22 cellular contexts compared by ENCODE assay signal in the genomic region with DNA sequence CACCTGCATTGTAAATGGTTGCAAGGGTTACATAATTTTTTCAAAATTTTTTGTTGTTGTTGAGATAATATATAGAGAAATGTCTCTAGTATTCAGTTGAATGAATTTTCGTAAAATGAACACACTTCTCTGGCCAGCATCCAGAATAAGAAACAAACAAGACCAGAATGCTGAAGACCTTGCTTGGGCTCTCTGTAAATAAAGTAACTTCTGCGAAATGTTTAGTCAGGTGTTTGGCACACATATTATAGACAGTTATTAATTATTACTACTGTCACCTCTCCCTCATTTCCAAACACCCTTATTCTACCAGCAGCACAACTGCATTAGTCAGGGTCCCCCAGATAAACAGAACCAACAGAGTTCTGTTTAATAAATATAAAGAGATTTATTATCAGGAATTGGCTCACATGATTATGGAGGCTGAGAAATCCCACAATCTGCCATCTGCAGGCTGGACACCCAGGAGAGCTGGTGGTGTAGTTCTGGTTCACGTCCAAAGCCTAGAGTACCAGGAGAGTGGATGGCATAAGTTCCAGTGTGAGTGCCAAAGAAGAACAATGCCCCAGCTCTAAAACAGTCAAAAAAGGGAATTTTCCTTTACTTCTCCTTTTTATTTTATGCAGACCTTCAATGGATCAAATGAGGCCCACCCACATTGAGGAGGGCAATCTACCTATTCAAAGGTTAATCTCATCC. TPM values are rescaled to one million over a fixed set of nuclear protein-coding genes. Genes with fewer than 3 reads are reported as not detected.
DNase-seq lines count a peak whose midpoint lies in the region; ATAC-seq lines count a peak whose summit lies in the region.
"Had no signal": no experiment of that assay in that cellular context is flagged by ENCODE, and none has a peak within 500 bp of the region (broad histone marks: within the 10 kb centered on the region; RNA-seq: fewer than 3 reads in every experiment).

No MANE protein-coding gene starts in this region.

- ATAC-seq in HG02973 (IDR thresholded peaks at IDR 0.05; ENCODE audit: unreplicated experiment), result no peak
- ATAC-seq: HepG2, PC-3, T-cell had no signal

- DNase-seq in NCI-H1105 treated with DMSO at 0.1 percent for 48 hours (lab: John Stamatoyannopoulos, UW) (peak; percentile 32), NCI-H1105 (lab: John Stamatoyannopoulos, UW) (no peak), NCI-H1092 (lab: John Stamatoyannopoulos, UW) (peak; percentile 15), NCI-H774 (lab: John Stamatoyannopoulos, UW) (peak; percentile 13), cerebellum (ENCODE audit: low spot score) (peak; percentile 78), NCI-H2171 treated with DMSO at 0.1 percent for 48 hours (lab: John Stamatoyannopoulos, UW) (no peak), foreskin melanocyte (no peak)
- DNase-seq: GM23248, H7, Karpas-422, NCI-H1694, NCI-H2081 treated with DMSO at 0.1 percent for 48 hours, NCI-H510A, NCI-H69, PC-3, T-cell had no signal

RNA-seq across cellular contexts. Expression of a gene that starts 44.1 kb away (rescaled TPM):
- total RNA-seq in cerebellum, result 34.1 TPM
- total RNA-seq: B cell, HepG2, HT1080, M059J, PC-3, SJSA1, T-cell had no signal

Comparison
In these comparisons a context has a peak if more than half of its experiments do, and no peak if none do; other contexts are left out.
1. DNase-seq: peak in NCI-H1105 treated with DMSO at 0.1 percent for 48 hours (single experiment), NCI-H1092 (single experiment), NCI-H774 (single experiment) and cerebellum (single experiment); none in NCI-H1105 (single experiment), NCI-H2171 treated with DMSO at 0.1 percent for 48 hours (single experiment) and foreskin melanocyte (single experiment).